ENCODE assay signal across 34 cellular contexts in the genomic region with DNA sequence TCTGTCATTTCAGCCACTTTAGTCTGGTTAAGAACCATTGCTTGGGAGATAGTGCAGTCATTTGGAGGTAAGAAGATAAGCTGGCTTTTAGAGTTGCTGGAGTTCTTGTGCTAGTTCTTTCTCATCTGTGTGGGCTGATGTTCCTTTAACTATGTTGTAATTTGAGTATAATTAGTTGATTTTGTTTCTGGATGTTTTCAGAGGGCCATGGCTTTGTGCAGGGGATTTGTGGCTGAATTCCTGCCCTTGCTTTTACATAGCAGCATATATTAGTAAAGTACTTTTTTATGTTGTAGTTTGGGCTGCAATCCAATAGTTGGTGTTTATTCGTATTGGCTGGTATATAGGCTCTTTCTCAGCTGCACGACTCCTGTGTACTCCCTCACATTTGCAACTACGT.
"Had no signal": no experiment of that assay in that cellular context is flagged by ENCODE, and none has a peak within 500 bp of the region (broad histone marks: within the 10 kb centered on the region; RNA-seq: fewer than 3 reads in every experiment).

No MANE protein-coding gene starts in this region.

- H3K36me3 ChIP-seq: MG63 had no signal

- H3K27ac ChIP-seq: KMS-11 had no signal

- H3K4me2 ChIP-seq: KMS-11 had no signal

- DNase-seq: Karpas-422, Kasumi-1, KG1, MG63, MM.1S, MV-4-11, NCI-H1048, NCI-H1092, NCI-H1092 treated with DMSO at 0.1 percent for 48 hours, NCI-H1105, NCI-H1105 treated with DMSO at 0.1 percent for 48 hours, NCI-H1417, NCI-H1417 treated with DMSO at 0.1 percent for 48 hours, NCI-H1436, NCI-H1436 treated with DMSO at 0.1 percent for 48 hours, NCI-H146, NCI-H1694, NCI-H1694 treated with DMSO at 0.1 percent for 48 hours, NCI-H187, NCI-H187 treated with DMSO at 0.1 percent for 48 hours, NCI-H1930, NCI-H2029, NCI-H2029 treated with DMSO at 0.1 percent for 48 hours, NCI-H2081, NCI-H2081 treated with DMSO at 0.1 percent for 48 hours, NCI-H2107, NCI-H2171, NCI-H2171 treated with DMSO at 0.1 percent for 48 hours, NCI-H2227 treated with DMSO at 0.1 percent for 48 hours, NCI-H226, NCI-H345, NCI-H446, NCI-H446 treated with DMSO at 0.1 percent for 48 hours had no signal

- H3K27me3 ChIP-seq: MG63 had no signal

- H3K9me3 ChIP-seq: MG63 had no signal

- H3K9ac ChIP-seq: KMS-11 had no signal

- H3K4me3 ChIP-seq: MG63 had no signal
